ENCODE assay signal across 36 cellular contexts in genomic region chr2:25917832-25918231, GRCh38.
"Had no signal": no experiment of that assay in that cellular context is flagged by ENCODE, and none has a peak within 500 bp of the region (broad histone marks: within the 10 kb centered on the region; RNA-seq: fewer than 3 reads in every experiment).

No MANE protein-coding gene starts in this region.

- H3K9me3 Mint-ChIP-seq: activated CD4-positive, alpha-beta memory T cell treated with anti-CD3 and anti-CD28 coated beads, Interleukin-2, amount 10 ng/mL, durations not matched to agents 7 days and 5 days; activated CD4-positive, alpha-beta T cell treated with anti-CD3 and anti-CD28 coated beads, Interleukin-2, amount 10 ng/mL, durations not matched to agents 24 days and 14 days; activated naive CD4-positive, alpha-beta T cell treated with anti-CD3 and anti-CD28 coated beads for 36 hours; activated naive CD4-positive, alpha-beta T cell treated with anti-CD3 and anti-CD28 coated beads, Interleukin-2, amount 50 U/mL, for 24 hours; activated naive CD8-positive, alpha-beta T cell treated with anti-CD3 and anti-CD28 coated beads for 36 hours; activated naive CD8-positive, alpha-beta T cell treated with anti-CD3 and anti-CD28 coated beads, Interleukin-2, amount 50 U/mL, for 24 hours; activated T-helper 1 cell treated with anti-CD3 and anti-CD28 coated beads, Interleukin-12 subunit alpha, Interleukin-12 subunit beta, Interleukin-2, Interleukin-4 antibody, amounts not matched to agents 30 ng/mL and 10 ng/mL and 1 ng/mL, durations not matched to agents 14 hours and 24 hours and 36 hours; activated T-helper 2 cell treated with anti-CD3 and anti-CD28 coated beads, Interferon-gamma antibody, Interleukin-2, Interleukin-4, amounts not matched to agents 10 μg/mL and 5 μg/mL and 100 μg/mL, durations not matched to agents 14 hours and 24 hours and 36 hours; T-helper 2 cell treated with Interferon-gamma antibody and Interleukin-4, amounts not matched to agents 5 μg/mL and 100 μg/mL, for 36 hours had no signal

- H3K4me3 ChIP-seq: adrenal gland, ascending aorta, breast epithelium, cardiac muscle cell, colonic mucosa, esophagus squamous epithelium, heart left ventricle had no signal

- H3K36me3 Mint-ChIP-seq: activated CD8-positive, alpha-beta memory T cell treated with anti-CD3 and anti-CD28 coated beads, Interleukin-2, amount 10 ng/mL, durations not matched to agents 7 days and 5 days; activated naive CD4-positive, alpha-beta T cell treated with anti-CD3 and anti-CD28 coated beads, Interleukin-2, amount 50 U/mL, for 24 hours; activated naive CD8-positive, alpha-beta T cell treated with anti-CD3 and anti-CD28 coated beads for 36 hours; brain had no signal

- H3K9me3 ChIP-seq: adrenal gland, ascending aorta, breast epithelium, colonic mucosa, esophagus squamous epithelium, heart left ventricle had no signal

- H3K4me3 Mint-ChIP-seq: activated CD4-positive, alpha-beta memory T cell treated with anti-CD3 and anti-CD28 coated beads, Interleukin-2, amount 10 ng/mL, durations not matched to agents 7 days and 5 days; activated CD4-positive, alpha-beta T cell treated with anti-CD3 and anti-CD28 coated beads for 36 hours; activated CD4-positive, alpha-beta T cell treated with anti-CD3 and anti-CD28 coated beads, Interleukin-2, amount 10 ng/mL, durations not matched to agents 24 days and 14 days; activated CD8-positive, alpha-beta memory T cell treated with anti-CD3 and anti-CD28 coated beads, Interleukin-2, amount 10 ng/mL, durations not matched to agents 7 days and 5 days; activated naive CD4-positive, alpha-beta T cell treated with anti-CD3 and anti-CD28 coated beads for 36 hours; activated naive CD4-positive, alpha-beta T cell treated with anti-CD3 and anti-CD28 coated beads, Interleukin-2, amount 50 U/mL, for 24 hours; activated naive CD8-positive, alpha-beta T cell treated with anti-CD3 and anti-CD28 coated beads for 36 hours; activated naive CD8-positive, alpha-beta T cell treated with anti-CD3 and anti-CD28 coated beads, Interleukin-2, amount 50 U/mL, for 24 hours; activated T-helper 1 cell treated with anti-CD3 and anti-CD28 coated beads, Interleukin-12 subunit alpha, Interleukin-12 subunit beta, Interleukin-2, Interleukin-4 antibody, amounts not matched to agents 30 ng/mL and 10 ng/mL and 1 ng/mL, durations not matched to agents 14 hours and 24 hours and 36 hours; brain; T-helper 17 cell; T-helper 2 cell treated with Interferon-gamma antibody and Interleukin-4, amounts not matched to agents 5 μg/mL and 100 μg/mL, for 36 hours had no signal

- H3K36me3 ChIP-seq: adrenal gland, ascending aorta, breast epithelium, cardiac muscle cell, colonic mucosa, esophagus squamous epithelium, heart left ventricle had no signal

- ATAC-seq: activated CD4-positive, alpha-beta T cell treated with anti-CD3 and anti-CD28 coated beads for 36 hours; activated CD8-positive, alpha-beta memory T cell treated with anti-CD3 and anti-CD28 coated beads, Interleukin-2, amount 10 ng/mL, durations not matched to agents 7 days and 5 days; activated naive CD8-positive, alpha-beta T cell treated with anti-CD3 and anti-CD28 coated beads, Interleukin-2, amount 50 U/mL, for 24 hours; heart left ventricle; T-helper 17 cell had no signal

- H3K4me1 ChIP-seq: adrenal gland, ascending aorta, breast epithelium, colonic mucosa, esophagus squamous epithelium, heart left ventricle had no signal

- FAIRE-seq: endometrium, endothelial cell of umbilical vein, frontal cortex had no signal

- DNase-seq: activated CD4-positive, alpha-beta memory T cell treated with anti-CD3 and anti-CD28 coated beads, Interleukin-2, amount 10 ng/mL, durations not matched to agents 7 days and 5 days; activated CD4-positive, alpha-beta T cell treated with anti-CD3 and anti-CD28 coated beads for 36 hours; activated CD4-positive, alpha-beta T cell treated with anti-CD3 and anti-CD28 coated beads, Interleukin-2, amount 10 ng/mL, durations not matched to agents 24 days and 14 days; activated CD4-positive, CD25-positive, alpha-beta regulatory T cell; activated CD4-positive, CD25-positive, alpha-beta regulatory T cell treated with anti-CD3 and anti-CD28 coated beads, Interleukin-2, amount 50 U/mL, for 72 hours; activated CD8-positive, alpha-beta memory T cell treated with anti-CD3 and anti-CD28 coated beads, Interleukin-2, amount 10 ng/mL, durations not matched to agents 7 days and 5 days; activated CD8-positive, alpha-beta memory T cell treated with anti-CD3 and anti-CD28 coated beads, Interleukin-2, amount 50 U/mL, for 4 hours; activated effector memory CD4-positive, alpha-beta T cell treated with anti-CD3 and anti-CD28 coated beads, Interleukin-2, amount 50 U/mL, for 16 hours; activated naive CD4-positive, alpha-beta T cell treated with anti-CD3 and anti-CD28 coated beads for 36 hours; activated naive CD8-positive, alpha-beta T cell treated with anti-CD3 and anti-CD28 coated beads for 36 hours; activated naive CD8-positive, alpha-beta T cell treated with anti-CD3 and anti-CD28 coated beads, Interleukin-2, amount 50 U/mL, for 24 hours; activated T-cell treated with anti-CD3 and anti-CD28 coated beads, Interleukin-2, amount 50 U/mL, for 1 hour; activated T-cell treated with anti-CD3 and anti-CD28 coated beads, Interleukin-2, amount 50 U/mL, for 48 hours; adrenal gland; amygdala; central memory CD4-positive, alpha-beta T cell; cerebellar nuclear complex; colonic mucosa; effector CD8-positive, alpha-beta T cell; esophagus squamous epithelium; heart left ventricle; T-helper 1 cell; T-helper 17 cell; T1000 had no signal

- H3K27ac Mint-ChIP-seq: activated CD4-positive, alpha-beta memory T cell treated with anti-CD3 and anti-CD28 coated beads, Interleukin-2, amount 10 ng/mL, durations not matched to agents 7 days and 5 days; activated CD4-positive, alpha-beta T cell treated with anti-CD3 and anti-CD28 coated beads for 36 hours; activated CD4-positive, alpha-beta T cell treated with anti-CD3 and anti-CD28 coated beads, Interleukin-2, amount 10 ng/mL, durations not matched to agents 24 days and 14 days; activated CD8-positive, alpha-beta memory T cell treated with anti-CD3 and anti-CD28 coated beads, Interleukin-2, amount 10 ng/mL, durations not matched to agents 7 days and 5 days; activated naive CD4-positive, alpha-beta T cell treated with anti-CD3 and anti-CD28 coated beads for 36 hours; activated naive CD4-positive, alpha-beta T cell treated with anti-CD3 and anti-CD28 coated beads, Interleukin-2, amount 50 U/mL, for 24 hours; activated naive CD8-positive, alpha-beta T cell treated with anti-CD3 and anti-CD28 coated beads for 36 hours; activated naive CD8-positive, alpha-beta T cell treated with anti-CD3 and anti-CD28 coated beads, Interleukin-2, amount 50 U/mL, for 24 hours; activated T-helper 1 cell treated with anti-CD3 and anti-CD28 coated beads, Interleukin-12 subunit alpha, Interleukin-12 subunit beta, Interleukin-2, Interleukin-4 antibody, amounts not matched to agents 30 ng/mL and 10 ng/mL and 1 ng/mL, durations not matched to agents 14 hours and 24 hours and 36 hours; activated T-helper 2 cell treated with anti-CD3 and anti-CD28 coated beads, Interferon-gamma antibody, Interleukin-2, Interleukin-4, amounts not matched to agents 10 μg/mL and 5 μg/mL and 100 μg/mL, durations not matched to agents 14 hours and 24 hours and 36 hours; brain; T-helper 17 cell; T-helper 2 cell treated with Interferon-gamma antibody and Interleukin-4, amounts not matched to agents 5 μg/mL and 100 μg/mL, for 36 hours had no signal

- H3K27me3 Mint-ChIP-seq: activated naive CD4-positive, alpha-beta T cell treated with anti-CD3 and anti-CD28 coated beads, Interleukin-2, amount 50 U/mL, for 24 hours; activated naive CD8-positive, alpha-beta T cell treated with anti-CD3 and anti-CD28 coated beads for 36 hours; T-helper 17 cell had no signal

- H3K27ac ChIP-seq: adrenal gland, ascending aorta, breast epithelium, cardiac muscle cell, colonic mucosa, epithelial cell of prostate, esophagus squamous epithelium, heart left ventricle had no signal

- H3K27me3 ChIP-seq: adrenal gland, ascending aorta, breast epithelium, cardiac muscle cell, colonic mucosa had no signal
